Comparison of ENCODE assay signal across 10 cellular contexts in genomic region chr17:28926366-28926765, GRCh38. TPM values are rescaled to one million over a fixed set of nuclear protein-coding genes. Genes with fewer than 3 reads are reported as not detected.
DNase-seq lines count a peak whose midpoint lies in the region; ATAC-seq and TF ChIP-seq lines count a peak whose summit lies in the region.
"Had no signal": no experiment of that assay in that cellular context is flagged by ENCODE, and none has a peak within 500 bp of the region (broad histone marks: within the 10 kb centered on the region; RNA-seq: fewer than 3 reads in every experiment).

No MANE protein-coding gene starts in this region.

- no peaks in the 10 kb centered on the region for H3K27me3 Mint-ChIP-seq in activated CD4-positive, alpha-beta T cell treated with anti-CD3 and anti-CD28 coated beads, Interleukin-2, amount 10 ng/mL, durations not matched to agents 24 days and 14 days
- H3K27me3 Mint-ChIP-seq in activated CD4-positive, alpha-beta memory T cell treated with anti-CD3 and anti-CD28 coated beads for 36 hours, result no peaks in the 10 kb centered on the region
- H3K27me3 Mint-ChIP-seq in stimulated activated naive CD8-positive, alpha-beta T cell treated with anti-CD3 and anti-CD28 coated beads, Interleukin-15, amount 100 ng/mL, for 72 hours, result no peaks in the 10 kb centered on the region
- H3K27me3 Mint-ChIP-seq: type B pancreatic cell had no signal

- peaks cover 52% of the 10 kb centered on the region for H3K4me1 Mint-ChIP-seq in activated CD4-positive, alpha-beta T cell treated with anti-CD3 and anti-CD28 coated beads, Interleukin-2, amount 10 ng/mL, durations not matched to agents 24 days and 14 days
- peaks cover 60% of the 10 kb centered on the region for H3K4me1 Mint-ChIP-seq in activated CD4-positive, alpha-beta memory T cell treated with anti-CD3 and anti-CD28 coated beads for 36 hours (ENCODE audit: low read depth)
- peaks cover 64% of the 10 kb centered on the region for H3K4me1 Mint-ChIP-seq in stimulated activated naive CD8-positive, alpha-beta T cell treated with anti-CD3 and anti-CD28 coated beads, Interleukin-15, amount 100 ng/mL, for 72 hours

- peaks cover 73% of the 10 kb centered on the region for H3K36me3 Mint-ChIP-seq in activated CD4-positive, alpha-beta T cell treated with anti-CD3 and anti-CD28 coated beads, Interleukin-2, amount 10 ng/mL, durations not matched to agents 24 days and 14 days (ENCODE audit: low read depth)
- H3K36me3 Mint-ChIP-seq in activated CD4-positive, alpha-beta memory T cell treated with anti-CD3 and anti-CD28 coated beads for 36 hours, result peaks cover 65% of the 10 kb centered on the region

- POLR2A ChIA-PET in activated CD4-positive, alpha-beta memory T cell treated with anti-CD3 and anti-CD28 coated beads for 36 hours (lab: Charles Lee), result interaction anchor here (1.1 to 1.6 kb wide), 5 partner anchors 9 to 199 kb away, joined by 3 to 5 read pairs (median 4); no protein-coding TSS in a partner anchor

- no peak for ATAC-seq in foreskin keratinocyte
- no peak for ATAC-seq in stimulated activated naive CD8-positive, alpha-beta T cell treated with anti-CD3 and anti-CD28 coated beads, Interleukin-15, amount 100 ng/mL, for 72 hours
- no peak for ATAC-seq in GM18511 (IDR thresholded peaks at IDR 0.05; ENCODE audit: unreplicated experiment)
- no peak for ATAC-seq in HG02870 (IDR thresholded peaks at IDR 0.05; ENCODE audit: unreplicated experiment)

- intact Hi-C loops in activated CD4-positive, alpha-beta T cell treated with anti-CD3 and anti-CD28 coated beads, Interleukin-2, amount 10 ng/mL, durations not matched to agents 24 days and 14 days (cut with micrococcal nuclease), result loop anchor here (1.0 to 2.0 kb wide), 3 partner anchors 23 to 198 kb away; partner anchors contain the start of genes DHRS13 and NEK8
- intact Hi-C loops in activated CD4-positive, alpha-beta memory T cell treated with anti-CD3 and anti-CD28 coated beads for 36 hours (cut with micrococcal nuclease), result loop anchor here (1.0 kb wide), 3 partner anchors 20 to 32 kb away; partner anchors contain the start of gene PHF12

- peak overlapping the region; percentile 54 for H3K4me3 Mint-ChIP-seq in activated CD4-positive, alpha-beta T cell treated with anti-CD3 and anti-CD28 coated beads, Interleukin-2, amount 10 ng/mL, durations not matched to agents 24 days and 14 days
- H3K4me3 Mint-ChIP-seq in activated CD4-positive, alpha-beta memory T cell treated with anti-CD3 and anti-CD28 coated beads for 36 hours, result peak overlapping the region; percentile 50
- peak overlapping the region; percentile 37 to 51 for H3K4me3 Mint-ChIP-seq in stimulated activated naive CD8-positive, alpha-beta T cell treated with anti-CD3 and anti-CD28 coated beads, Interleukin-15, amount 100 ng/mL, for 72 hours
- H3K4me3 Mint-ChIP-seq: type B pancreatic cell had no signal

- peaks cover 13% of the 10 kb centered on the region for H3K9me3 Mint-ChIP-seq in activated CD4-positive, alpha-beta T cell treated with anti-CD3 and anti-CD28 coated beads, Interleukin-2, amount 10 ng/mL, durations not matched to agents 24 days and 14 days
- peaks cover 20% of the 10 kb centered on the region for H3K9me3 Mint-ChIP-seq in activated CD4-positive, alpha-beta memory T cell treated with anti-CD3 and anti-CD28 coated beads for 36 hours
- H3K9me3 Mint-ChIP-seq in stimulated activated naive CD8-positive, alpha-beta T cell treated with anti-CD3 and anti-CD28 coated beads, Interleukin-15, amount 100 ng/mL, for 72 hours, result peaks cover 14 to 23% of the 10 kb centered on the region in 2 donors
- H3K9me3 Mint-ChIP-seq: type B pancreatic cell had no signal

- no peak for TF ChIP-seq CTCF in foreskin keratinocyte (conservative IDR thresholded peaks at IDR 0.05)

- CTCF ChIA-PET in activated CD4-positive, alpha-beta memory T cell treated with anti-CD3 and anti-CD28 coated beads for 36 hours (lab: Charles Lee), result interaction anchor here (1.1 to 4.2 kb wide), 8 partner anchors 11 to 200 kb away, joined by 3 to 18 read pairs (median 6); partner anchors contain the start of gene DHRS13

- peak overlapping the region; percentile 86 for H3K27ac ChIP-seq in foreskin keratinocyte

- H3K27ac Mint-ChIP-seq in activated CD4-positive, alpha-beta T cell treated with anti-CD3 and anti-CD28 coated beads, Interleukin-2, amount 10 ng/mL, durations not matched to agents 24 days and 14 days, result peak overlapping the region; percentile 93
- H3K27ac Mint-ChIP-seq in activated CD4-positive, alpha-beta memory T cell treated with anti-CD3 and anti-CD28 coated beads for 36 hours, result peak overlapping the region; percentile 87
- peak overlapping the region; percentile 9 to 64 for H3K27ac Mint-ChIP-seq in stimulated activated naive CD8-positive, alpha-beta T cell treated with anti-CD3 and anti-CD28 coated beads, Interleukin-15, amount 100 ng/mL, for 72 hours
- H3K27ac Mint-ChIP-seq: type B pancreatic cell had no signal

- H3K27me3 ChIP-seq in foreskin keratinocyte, result no peaks in the 10 kb centered on the region

- peaks cover 12% of the 10 kb centered on the region for H3K4me1 ChIP-seq in foreskin keratinocyte

- peak; percentile 63 for DNase-seq in activated CD4-positive, alpha-beta T cell treated with anti-CD3 and anti-CD28 coated beads, Interleukin-2, amount 10 ng/mL, durations not matched to agents 24 days and 14 days
- no peak for DNase-seq in activated CD4-positive, alpha-beta T cell treated with anti-CD3 and anti-CD28 coated beads, Interleukin-2, amount 50 U/mL, for 1 hour
- no peak for DNase-seq in activated CD4-positive, alpha-beta memory T cell treated with anti-CD3 and anti-CD28 coated beads for 36 hours
- DNase-seq in foreskin keratinocyte (no peak), NCI-H345 treated with DMSO at 0.1 percent for 48 hours (lab: John Stamatoyannopoulos, UW; ENCODE audit: unreplicated experiment) (no peak)
- no peak for DNase-seq in stimulated activated naive CD8-positive, alpha-beta T cell treated with anti-CD3 and anti-CD28 coated beads, Interleukin-15, amount 100 ng/mL, for 72 hours
- DNase-seq: NCI-H2171 had no signal

RNA-seq across cellular contexts. Expression of gene DHRS13, which starts 23.5 kb away (rescaled TPM):
- 32.4 and 34.3 TPM in 2 replicates for total RNA-seq in activated CD4-positive, alpha-beta T cell treated with anti-CD3 and anti-CD28 coated beads, Interleukin-2, amount 10 ng/mL, durations not matched to agents 24 days and 14 days
- total RNA-seq in activated CD4-positive, alpha-beta memory T cell treated with anti-CD3 and anti-CD28 coated beads for 36 hours, result 10 to 100 TPM; 18.0 to 20.6 TPM
- total RNA-seq in foreskin keratinocyte, result 8.0 and 10.9 TPM in 2 replicates
- 8.0 and 11.5 TPM in 2 replicates for polyA plus RNA-seq in foreskin keratinocyte

RNA-seq across cellular contexts. Expression of gene PHF12, which starts 25.0 kb away (rescaled TPM):
- 61.1 TPM in 2 replicates for total RNA-seq in activated CD4-positive, alpha-beta T cell treated with anti-CD3 and anti-CD28 coated beads, Interleukin-2, amount 10 ng/mL, durations not matched to agents 24 days and 14 days
- total RNA-seq in activated CD4-positive, alpha-beta memory T cell treated with anti-CD3 and anti-CD28 coated beads for 36 hours, result 10 to 100 TPM; 44.0 to 44.8 TPM
- total RNA-seq in foreskin keratinocyte, result 19.4 and 23.5 TPM in 2 replicates
- polyA plus RNA-seq in foreskin keratinocyte, result 9.7 and 12.0 TPM in 2 replicates

RNA-seq across cellular contexts. Expression of gene FLOT2, which starts 28.8 kb away (rescaled TPM):
- total RNA-seq in activated CD4-positive, alpha-beta T cell treated with anti-CD3 and anti-CD28 coated beads, Interleukin-2, amount 10 ng/mL, durations not matched to agents 24 days and 14 days, result 109 and 111 TPM in 2 replicates
- 100 to 1,000 TPM; 110 to 118 TPM for total RNA-seq in activated CD4-positive, alpha-beta memory T cell treated with anti-CD3 and anti-CD28 coated beads for 36 hours
- 81.8 and 83.2 TPM in 2 replicates for total RNA-seq in foreskin keratinocyte
- polyA plus RNA-seq in foreskin keratinocyte, result 69.1 and 71.9 TPM in 2 replicates

Comparison
In these comparisons a context has a peak if more than half of its experiments do, and no peak if none do; other contexts are left out.
1. H3K27ac Mint-ChIP-seq: peak in every context shown above with its lines; median percentile 93 in activated CD4-positive, alpha-beta T cell treated with anti-CD3 and anti-CD28 coated beads, Interleukin-2, amount 10 ng/mL, durations not matched to agents 24 days and 14 days; 87 in activated CD4-positive, alpha-beta memory T cell treated with anti-CD3 and anti-CD28 coated beads for 36 hours; 36 in stimulated activated naive CD8-positive, alpha-beta T cell treated with anti-CD3 and anti-CD28 coated beads, Interleukin-15, amount 100 ng/mL, for 72 hours.